23 cellular contexts compared by ENCODE assay signal in the genomic region with DNA sequence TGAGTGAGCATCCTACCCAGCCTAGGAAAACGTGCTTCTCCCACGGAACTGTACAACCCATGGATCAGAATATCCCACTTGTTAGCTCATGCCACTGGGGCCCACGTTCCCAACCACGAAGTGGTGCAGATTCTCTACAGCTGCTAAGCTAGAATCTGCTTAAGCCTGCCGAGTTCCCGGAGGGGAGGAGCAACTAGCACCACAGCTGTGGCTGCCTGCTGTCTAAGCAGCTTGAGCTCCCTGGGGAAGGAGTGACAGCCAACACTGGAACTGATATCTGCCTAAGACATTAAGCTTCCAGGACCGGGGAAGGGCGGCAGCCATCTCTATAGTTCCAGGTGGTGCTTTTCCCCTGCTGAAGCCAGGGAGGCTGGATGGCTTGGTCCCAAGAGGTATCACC.
"Had no signal": no experiment of that assay in that cellular context is flagged by ENCODE, and none has a peak within 500 bp of the region (broad histone marks: within the 10 kb centered on the region; RNA-seq: fewer than 3 reads in every experiment).

No MANE protein-coding gene starts in this region.

- H3K36me3 ChIP-seq: lower lobe of right lung, stomach had no signal

- H3K4me3 ChIP-seq: dorsolateral prefrontal cortex, hepatocyte, lower lobe of right lung, stomach had no signal

- H3K27ac Mint-ChIP-seq: activated CD4-positive, alpha-beta T cell treated with anti-CD3 and anti-CD28 coated beads, Interleukin-2, amount 10 ng/mL, durations not matched to agents 7 days and 5 days; activated CD8-positive, alpha-beta T cell treated with anti-CD3 and anti-CD28 coated beads, Interleukin-2, amount 10 ng/mL, durations not matched to agents 7 days and 5 days; activated naive CD4-positive, alpha-beta T cell treated with anti-CD3 and anti-CD28 coated beads, Interleukin-2, amount 10 ng/mL, durations not matched to agents 7 days and 5 days; activated naive CD8-positive, alpha-beta T cell treated with anti-CD3 and anti-CD28 coated beads, Interleukin-2, amount 50 U/mL, for 24 hours; activated T-cell treated with anti-CD3 and anti-CD28 coated beads, Interleukin-2, amount 50 U/mL, for 24 hours; brain; natural killer cell; stimulated activated effector memory CD8-positive, alpha-beta T cell treated with anti-CD3 and anti-CD28 coated beads, Interleukin-12 subunit alpha, Interleukin-12 subunit beta, amount 100 ng/mL, for 72 hours had no signal

- H3K9me3 ChIP-seq: lower lobe of right lung had no signal

- H3K27me3 Mint-ChIP-seq: activated CD4-positive, alpha-beta T cell treated with anti-CD3 and anti-CD28 coated beads, Interleukin-2, amount 10 ng/mL, durations not matched to agents 7 days and 5 days; activated naive CD4-positive, alpha-beta T cell treated with anti-CD3 and anti-CD28 coated beads, Interleukin-2, amount 10 ng/mL, durations not matched to agents 7 days and 5 days; activated naive CD8-positive, alpha-beta T cell treated with anti-CD3 and anti-CD28 coated beads, Interleukin-2, amount 50 U/mL, for 24 hours; activated T-cell treated with anti-CD3 and anti-CD28 coated beads, Interleukin-2, amount 50 U/mL, for 24 hours had no signal

- H3K4me2 ChIP-seq: hepatocyte had no signal

- H3K9ac ChIP-seq: parathyroid adenoma had no signal

- H3K79me2 ChIP-seq: hepatocyte, parathyroid adenoma had no signal

- H3K4me1 ChIP-seq: lower lobe of right lung, parathyroid adenoma, stomach had no signal

- H3K4me1 Mint-ChIP-seq: activated CD4-positive, alpha-beta T cell treated with anti-CD3 and anti-CD28 coated beads, Interleukin-2, amount 10 ng/mL, durations not matched to agents 7 days and 5 days; activated naive CD4-positive, alpha-beta T cell treated with anti-CD3 and anti-CD28 coated beads, Interleukin-2, amount 10 ng/mL, durations not matched to agents 7 days and 5 days; activated naive CD8-positive, alpha-beta T cell treated with anti-CD3 and anti-CD28 coated beads, Interleukin-2, amount 50 U/mL, for 24 hours; natural killer cell; stimulated activated effector memory CD8-positive, alpha-beta T cell treated with anti-CD3 and anti-CD28 coated beads, Interleukin-12 subunit alpha, Interleukin-12 subunit beta, amount 100 ng/mL, for 72 hours had no signal

- H3K27me3 ChIP-seq: dorsolateral prefrontal cortex, hepatocyte, stomach had no signal

- H3K27ac ChIP-seq: dorsolateral prefrontal cortex, epithelial cell of prostate, hepatocyte, lower lobe of right lung, parathyroid adenoma, stomach had no signal

- FAIRE-seq: islet of Langerhans had no signal

- DNase-seq: activated CD4-positive, alpha-beta T cell treated with anti-CD3 and anti-CD28 coated beads, Interleukin-2, amount 10 ng/mL, durations not matched to agents 7 days and 5 days; activated CD8-positive, alpha-beta T cell treated with anti-CD3 and anti-CD28 coated beads, Interleukin-2, amount 10 ng/mL, durations not matched to agents 7 days and 5 days; activated naive CD4-positive, alpha-beta T cell treated with anti-CD3 and anti-CD28 coated beads, Interleukin-2, amount 10 ng/mL, durations not matched to agents 7 days and 5 days; activated naive CD8-positive, alpha-beta T cell treated with anti-CD3 and anti-CD28 coated beads, Interleukin-2, amount 50 U/mL, for 24 hours; activated T-cell treated with anti-CD3 and anti-CD28 coated beads, Interleukin-2, amount 50 U/mL, for 24 hours; anterior cingulate cortex; caudate nucleus; dorsolateral prefrontal cortex; foreskin fibroblast; left colon; lower lobe of right lung; natural killer cell; stimulated activated CD4-positive, alpha-beta T cell treated with anti-CD3 and anti-CD28 coated beads, Interleukin-4, amount 100 ng/mL, for 24 hours; stomach; trophoblast cell had no signal

- H3K36me3 Mint-ChIP-seq: activated naive CD4-positive, alpha-beta T cell treated with anti-CD3 and anti-CD28 coated beads, Interleukin-2, amount 10 ng/mL, durations not matched to agents 7 days and 5 days; brain; stimulated activated effector memory CD8-positive, alpha-beta T cell treated with anti-CD3 and anti-CD28 coated beads, Interleukin-12 subunit alpha, Interleukin-12 subunit beta, amount 100 ng/mL, for 72 hours had no signal

- H2AFZ ChIP-seq: hepatocyte, parathyroid adenoma had no signal

- ATAC-seq: activated CD4-positive, CD25-positive, alpha-beta regulatory T cell treated with anti-CD3 and anti-CD28 coated beads, Interleukin-2, amount 50 U/mL, for 24 hours; activated CD8-positive, alpha-beta T cell treated with anti-CD3 and anti-CD28 coated beads, Interleukin-2, amount 10 ng/mL, durations not matched to agents 7 days and 5 days; activated naive CD8-positive, alpha-beta T cell treated with anti-CD3 and anti-CD28 coated beads, Interleukin-2, amount 50 U/mL, for 24 hours; left colon; lower lobe of right lung; natural killer cell; sciatic nerve; stimulated activated effector memory CD8-positive, alpha-beta T cell treated with anti-CD3 and anti-CD28 coated beads, Interleukin-12 subunit alpha, Interleukin-12 subunit beta, amount 100 ng/mL, for 72 hours had no signal

- H3K4me3 Mint-ChIP-seq: activated CD4-positive, alpha-beta T cell treated with anti-CD3 and anti-CD28 coated beads, Interleukin-2, amount 10 ng/mL, durations not matched to agents 7 days and 5 days; activated CD8-positive, alpha-beta T cell treated with anti-CD3 and anti-CD28 coated beads, Interleukin-2, amount 10 ng/mL, durations not matched to agents 7 days and 5 days; activated naive CD4-positive, alpha-beta T cell treated with anti-CD3 and anti-CD28 coated beads, Interleukin-2, amount 10 ng/mL, durations not matched to agents 7 days and 5 days; activated naive CD8-positive, alpha-beta T cell treated with anti-CD3 and anti-CD28 coated beads, Interleukin-2, amount 50 U/mL, for 24 hours; activated T-cell treated with anti-CD3 and anti-CD28 coated beads, Interleukin-2, amount 50 U/mL, for 24 hours; brain; natural killer cell; stimulated activated effector memory CD8-positive, alpha-beta T cell treated with anti-CD3 and anti-CD28 coated beads, Interleukin-12 subunit alpha, Interleukin-12 subunit beta, amount 100 ng/mL, for 72 hours had no signal
